8 cellular contexts compared by ENCODE assay signal in the genomic region with DNA sequence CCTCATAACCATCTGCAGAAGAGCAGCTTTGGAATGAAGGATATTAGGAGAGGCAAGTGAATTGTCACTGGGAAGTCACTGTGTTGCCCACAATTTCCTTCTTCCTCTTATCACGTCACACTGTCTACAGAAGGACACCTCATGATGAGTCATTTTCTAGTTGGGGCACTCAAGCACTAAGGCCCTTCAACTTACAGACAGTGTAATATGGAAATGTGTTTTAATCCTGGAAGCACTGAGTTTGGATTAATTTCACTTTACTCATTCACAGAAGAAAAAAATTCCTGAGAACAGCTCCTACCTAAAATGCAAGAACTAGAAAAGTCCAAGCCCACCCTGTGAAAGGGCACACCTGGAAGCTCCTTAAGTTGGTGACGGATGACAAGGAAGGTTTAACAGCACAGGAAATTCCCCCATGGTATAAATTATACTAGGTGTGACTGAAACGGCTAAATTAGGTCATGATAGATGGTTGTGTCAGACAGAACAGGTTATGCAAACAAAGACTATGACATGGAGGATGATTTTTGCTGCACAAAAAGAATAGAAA. TPM values are rescaled to one million over a fixed set of nuclear protein-coding genes. Genes with fewer than 3 reads are reported as not detected.
DNase-seq lines count a peak whose midpoint lies in the region; ATAC-seq and TF ChIP-seq lines count a peak whose summit lies in the region.

No MANE protein-coding gene starts in this region.

- H3K27me3 ChIP-seq in fibroblast of lung (ENCODE audit: control insufficient read depth, insufficient read depth, low read length): no peaks in the 10 kb centered on the region

- peaks cover 3% of the 10 kb centered on the region for H3K4me1 ChIP-seq in fibroblast of lung (ENCODE audit: control insufficient read depth, extremely low read depth, insufficient read depth, low read length)

- H3K4me3 Mint-ChIP-seq in activated CD8-positive, alpha-beta memory T cell treated with anti-CD3 and anti-CD28 coated beads, Interleukin-2, amount 10 ng/mL, durations not matched to agents 7 days and 5 days: no peak overlapping the region

- peak overlapping the region; percentile 6 for H3K27ac ChIP-seq in fibroblast of lung (ENCODE audit: insufficient read depth, low read length)

- DNase-seq in EH (ENCODE audit: low read depth) (peak; percentile 94), HFF-Myc (ENCODE audit: extremely low read depth, low read depth) (peak; percentile 77), NCI-H69 (lab: John Stamatoyannopoulos, UW) (peak; percentile 41), fibroblast of lung (ENCODE audit: low read depth in 2 of 2) (peak; percentile 81 to 96), NCI-H748 treated with DMSO at 0.1 percent for 48 hours (lab: John Stamatoyannopoulos, UW) (no peak), NCI-H774 (lab: John Stamatoyannopoulos, UW) (no peak), cardiac septum (ENCODE audit: low spot score) (no peak)
- no peak for DNase-seq in activated CD8-positive, alpha-beta memory T cell treated with anti-CD3 and anti-CD28 coated beads, Interleukin-2, amount 10 ng/mL, durations not matched to agents 7 days and 5 days

- H3K79me2 ChIP-seq in fibroblast of lung (ENCODE audit: control insufficient read depth, insufficient read depth, low read length): peaks cover 2% of the 10 kb centered on the region

- no peak overlapping the region for H3K27ac Mint-ChIP-seq in activated CD8-positive, alpha-beta memory T cell treated with anti-CD3 and anti-CD28 coated beads, Interleukin-2, amount 10 ng/mL, durations not matched to agents 7 days and 5 days

- CTCF ChIA-PET in activated CD8-positive, alpha-beta memory T cell treated with anti-CD3 and anti-CD28 coated beads, Interleukin-2, amount 10 ng/mL, durations not matched to agents 7 days and 5 days (lab: Charles Lee): no interaction called here

- no peak for ATAC-seq in activated CD8-positive, alpha-beta memory T cell treated with anti-CD3 and anti-CD28 coated beads, Interleukin-2, amount 10 ng/mL, durations not matched to agents 7 days and 5 days

- peak overlapping the region; percentile 41 for H3K4me2 ChIP-seq in fibroblast of lung (ENCODE audit: extremely low read depth, insufficient read depth, low read length)

- H3K36me3 ChIP-seq in fibroblast of lung (ENCODE audit: control insufficient read depth, insufficient read depth, low read length): no peaks in the 10 kb centered on the region

- TF ChIP-seq CTCF in HFF-Myc (IDR thresholded peaks at IDR 0.05; ENCODE audit: low read depth, low read length, missing control alignments): no peak
- no peak for TF ChIP-seq CTCF in fibroblast of lung (conservative IDR thresholded peaks at IDR 0.05 in 1 of 2, IDR thresholded peaks at IDR 0.05 in 1 of 2; ENCODE audit: low read depth in 1 of 2, low read length in 2 of 2)

- no peaks in the 10 kb centered on the region for H3K9me3 ChIP-seq in fibroblast of lung (ENCODE audit: control insufficient read depth, insufficient read depth, low read depth, low read length)

- H3K36me3 Mint-ChIP-seq in activated CD8-positive, alpha-beta memory T cell treated with anti-CD3 and anti-CD28 coated beads, Interleukin-2, amount 10 ng/mL, durations not matched to agents 7 days and 5 days: no peaks in the 10 kb centered on the region

- no peak overlapping the region for H3K9ac ChIP-seq in fibroblast of lung (ENCODE audit: insufficient read depth, low read length)

- H4K20me1 ChIP-seq in fibroblast of lung (ENCODE audit: control insufficient read depth, extremely low read depth, insufficient read depth, low read length): no peaks in the 10 kb centered on the region

- intact Hi-C loops in cardiac septum (cut with DNase I): no loop called here

- H3K9me3 Mint-ChIP-seq in activated CD8-positive, alpha-beta memory T cell treated with anti-CD3 and anti-CD28 coated beads, Interleukin-2, amount 10 ng/mL, durations not matched to agents 7 days and 5 days (ENCODE audit: low read depth): no peaks in the 10 kb centered on the region

- H3K4me3 ChIP-seq in HFF-Myc (replicated peaks; ENCODE audit: low read depth, low read length) (no peak overlapping the region), fibroblast of lung (replicated peaks in 1 of 4; ENCODE audit: control extremely low read depth in 1 of 4, insufficient read depth in 1 of 4, low read depth in 3 of 4, low read length in 4 of 4) (peak overlapping the region in 1 of 4 experiments; percentile 12)

- peaks cover 3% of the 10 kb centered on the region for H3K4me1 Mint-ChIP-seq in activated CD8-positive, alpha-beta memory T cell treated with anti-CD3 and anti-CD28 coated beads, Interleukin-2, amount 10 ng/mL, durations not matched to agents 7 days and 5 days

- H3K27me3 Mint-ChIP-seq in activated CD8-positive, alpha-beta memory T cell treated with anti-CD3 and anti-CD28 coated beads, Interleukin-2, amount 10 ng/mL, durations not matched to agents 7 days and 5 days: no peaks in the 10 kb centered on the region

- no peak overlapping the region for H2AFZ ChIP-seq in fibroblast of lung (ENCODE audit: low read length)

RNA-seq across cellular contexts. Expression of gene PARD3, which starts 56.6 kb away (rescaled TPM):
- total RNA-seq in fibroblast of lung: 43.1 and 46.4 TPM in 2 replicates
- 24.0 and 26.8 TPM in 2 replicates for polyA plus RNA-seq in fibroblast of lung
- 16.8 TPM in 2 replicates for polyA plus RNA-seq in fibroblast of lung (2012)
- 8.5 and 12.0 TPM in 2 replicates for polyA minus RNA-seq in fibroblast of lung (ENCODE audit: low replicate concordance)
- 36.7 TPM for total RNA-seq in cardiac septum
- under 1 TPM; 0.29 to 0.94 TPM for total RNA-seq in activated CD8-positive, alpha-beta memory T cell treated with anti-CD3 and anti-CD28 coated beads, Interleukin-2, amount 10 ng/mL, durations not matched to agents 7 days and 5 days

Comparison
In these comparisons a context has a peak if more than half of its experiments do, and no peak if none do; other contexts are left out.
1. DNase-seq: peak in EH (single experiment), HFF-Myc (single experiment), NCI-H69 (single experiment) and fibroblast of lung (2 of 2); none in NCI-H748 treated with DMSO at 0.1 percent for 48 hours (single experiment), NCI-H774 (single experiment), cardiac septum (single experiment) and activated CD8-positive, alpha-beta memory T cell treated with anti-CD3 and anti-CD28 coated beads, Interleukin-2, amount 10 ng/mL, durations not matched to agents 7 days and 5 days (single experiment).
2. RNA of gene PARD3, which starts 56.6 kb away (total RNA-seq): 43.1 to 46.4 TPM in fibroblast of lung and 36.7 TPM in cardiac septum (single experiment); 0.29 to 0.94 TPM in activated CD8-positive, alpha-beta memory T cell treated with anti-CD3 and anti-CD28 coated beads, Interleukin-2, amount 10 ng/mL, durations not matched to agents 7 days and 5 days; every median in the first group is over 10 times any median in the second.